11 cellular contexts compared by ENCODE assay signal in the genomic region with DNA sequence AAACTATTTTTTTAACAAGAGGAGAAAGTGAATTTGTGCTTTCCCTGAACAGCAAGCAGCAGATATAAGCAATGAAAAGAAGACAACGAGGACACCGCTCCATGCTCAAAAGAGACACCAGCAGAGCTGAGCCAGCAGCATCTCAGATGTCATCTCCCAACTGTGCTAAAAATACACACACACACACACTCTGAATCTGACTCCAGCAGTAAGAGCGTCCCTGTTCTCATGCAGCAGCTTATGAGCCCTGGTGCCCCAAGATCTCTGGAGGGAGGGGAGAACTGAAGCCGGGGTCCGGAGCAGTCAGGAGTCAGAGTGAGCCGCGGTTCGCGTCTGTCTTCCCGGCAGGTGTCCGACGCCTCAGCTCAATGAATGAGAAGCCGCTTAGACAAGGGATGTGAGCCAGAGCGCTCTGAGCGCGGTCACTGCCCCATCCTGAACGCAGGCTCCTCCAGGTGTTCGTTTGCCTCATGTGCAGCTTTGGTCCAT. TPM values are rescaled to one million over a fixed set of nuclear protein-coding genes. Genes with fewer than 3 reads are reported as not detected.
DNase-seq lines count a peak whose midpoint lies in the region; ATAC-seq, FAIRE-seq and TF ChIP-seq lines count a peak whose summit lies in the region.
"Had no signal": no experiment of that assay in that cellular context is flagged by ENCODE, and none has a peak within 500 bp of the region (broad histone marks: within the 10 kb centered on the region; RNA-seq: fewer than 3 reads in every experiment).

No MANE protein-coding gene starts in this region.

- H3K36me3 ChIP-seq in HepG2 (replicated peaks in 1 of 2; ENCODE audit: control insufficient read depth in 1 of 2, insufficient read depth in 2 of 2, low read length in 2 of 2) (no peaks in the 10 kb centered on the region), left lung (peaks cover 0 to 3% of the 10 kb centered on the region in 2 donors), osteoblast (ENCODE audit: insufficient read depth, low read length) (no peaks in the 10 kb centered on the region)
- H3K36me3 ChIP-seq: breast epithelium had no signal

- no peak overlapping the region for H3K27ac ChIP-seq in HepG2 (ENCODE audit: extremely low read length, insufficient read depth, low read length)
- H3K27ac ChIP-seq in left lung: no peak overlapping the region
- H3K27ac ChIP-seq in osteoblast (ENCODE audit: low read depth, low read length): no peak overlapping the region

- H3K9ac ChIP-seq in HepG2 (ENCODE audit: insufficient read depth, low read depth, low read length): no peak overlapping the region

- no peak overlapping the region for H2AFZ ChIP-seq in HepG2 (ENCODE audit: low read length)
- H2AFZ ChIP-seq in osteoblast (ENCODE audit: low read length): no peak overlapping the region

- TF ChIP-seq CTCF in astrocyte of the spinal cord (IDR thresholded peaks at IDR 0.05; ENCODE audit: low read depth, low read length) (no peak), HepG2 (CRISPR knock-in tag; IDR thresholded peaks at IDR 0.05) (no peak), left lung (IDR thresholded peaks at IDR 0.05) (no peak), osteoblast (IDR thresholded peaks at IDR 0.05; ENCODE audit: extremely low read depth, low read depth, low read length) (no peak)

- in situ Hi-C loops in astrocyte of the spinal cord (cut with HindIII; ENCODE audit: low sequenced_read_pairs): no loop called here
- in situ Hi-C loops in HepG2 (cut with HindIII; ENCODE audit: extremely low pct_ligation_motif_present, low pct_unique_long_range_greater_than_20kb): no loop called here

- ATAC-seq in Right ventricle myocardium inferior (no peak), HepG2 (peak; percentile 79), left lung (no peak), GM18873 (IDR thresholded peaks at IDR 0.05; ENCODE audit: low FRiP score, unreplicated experiment) (no peak)
- ATAC-seq in activated CD4-positive, CD25-positive, alpha-beta regulatory T cell treated with anti-CD3 and anti-CD28 coated beads, Interleukin-2, amount 50 U/mL, for 24 hours: no peak

- H3K4me2 ChIP-seq in HepG2 (ENCODE audit: low read depth, low read length): no peak overlapping the region
- no peak overlapping the region for H3K4me2 ChIP-seq in osteoblast (ENCODE audit: insufficient read depth, low read length)
- H3K4me2 ChIP-seq: smooth muscle cell had no signal

- TF ChIP-seq EP300 in HepG2 (IDR thresholded peaks at IDR 0.05; ENCODE audit: low read depth in 2 of 2, low read length in 2 of 2) (no peak), HepG2 (CRISPR knock-in tag; IDR thresholded peaks at IDR 0.05; ENCODE audit: borderline replicate concordance) (no peak)

- no peaks in the 10 kb centered on the region for H3K9me3 ChIP-seq in HepG2 (ENCODE audit: low read length)
- no peaks in the 10 kb centered on the region for H3K9me3 ChIP-seq in left lung
- no peaks in the 10 kb centered on the region for H3K9me3 ChIP-seq in osteoblast (ENCODE audit: low read depth, low read length)
- H3K9me3 ChIP-seq: breast epithelium had no signal

- peak; percentile 76 for FAIRE-seq in HepG2 (lab: Jason Lieb, UNC)

- H3K79me2 ChIP-seq in HepG2 (ENCODE audit: insufficient read depth, low read length) (no peaks in the 10 kb centered on the region), osteoblast (ENCODE audit: insufficient read depth, low read length) (peaks cover 37% of the 10 kb centered on the region)

- intact Hi-C loops in Right ventricle myocardium inferior (cut with DNase I): no loop called here
- intact Hi-C loops in cardiac septum (cut with DNase I): no loop called here
- intact Hi-C loops in HepG2 (cut with micrococcal nuclease; ENCODE audit: unreplicated experiment): no loop called here
- intact Hi-C loops in left lung (cut with DNase I): no loop called here

- H3K4me3 ChIP-seq in astrocyte of the spinal cord (ENCODE audit: low read depth, low read length): no peak overlapping the region
- no peak overlapping the region for H3K4me3 ChIP-seq in HepG2 (replicated peaks in 1 of 3; ENCODE audit: insufficient read depth in 1 of 3, low read depth in 2 of 3, low read length in 3 of 3)
- H3K4me3 ChIP-seq in left lung: no peak overlapping the region
- H3K4me3 ChIP-seq in osteoblast (ENCODE audit: insufficient read depth, low read length): no peak overlapping the region
- H3K4me3 ChIP-seq: breast epithelium, smooth muscle cell had no signal

- 88% methylated on average over 17 of the region's 18 CpGs for WGBS in HepG2 (ENCODE audit: low lambda C conversion rate)

- no peaks in the 10 kb centered on the region for H4K20me1 ChIP-seq in HepG2 (ENCODE audit: insufficient read depth, low read length)
- no peaks in the 10 kb centered on the region for H4K20me1 ChIP-seq in osteoblast (ENCODE audit: insufficient read depth, low read length)

- TF ChIP-seq POLR2A in HepG2 (IDR thresholded peaks at IDR 0.05; ENCODE audit: insufficient read depth in 1 of 2, low read depth in 2 of 2, low read length in 2 of 2): no peak

- no TSS peak for BruUV-seq in HepG2 (replicated peaks; lab: Mats Ljungman, UMichigan)

- H3K27me3 ChIP-seq in HepG2 (ENCODE audit: control insufficient read depth in 1 of 2, insufficient read depth in 2 of 2, low read length in 2 of 2): no peaks in the 10 kb centered on the region
- H3K27me3 ChIP-seq in left lung: no peaks in the 10 kb centered on the region
- no peaks in the 10 kb centered on the region for H3K27me3 ChIP-seq in osteoblast (ENCODE audit: insufficient read depth, low read length)
- H3K27me3 ChIP-seq: breast epithelium had no signal

- DNase-seq in Right ventricle myocardium inferior (ENCODE audit: missing footprints) (peak; percentile 71), cardiac septum (ENCODE audit: low spot score) (no peak), astrocyte of the spinal cord (ENCODE audit: low read depth, low spot score) (peak; percentile 45), HepG2 (ENCODE audit: low spot score) (no peak), left lung (no peak), osteoblast (ENCODE audit: insufficient read length, low spot score, missing footprints) (no peak)
- DNase-seq: activated CD8-positive, alpha-beta memory T cell treated with anti-CD3 and anti-CD28 coated beads, Interleukin-2, amount 50 U/mL, for 48 hours had no signal

- peaks cover 38% of the 10 kb centered on the region for H3K4me1 ChIP-seq in HepG2 (ENCODE audit: insufficient read depth, low read length)
- H3K4me1 ChIP-seq in left lung: peaks cover 5 to 28% of the 10 kb centered on the region in 2 donors
- H3K4me1 ChIP-seq in osteoblast (ENCODE audit: insufficient read depth, low read length): peaks cover 41% of the 10 kb centered on the region

- CTCF ChIA-PET in HepG2 (lab: Yijun Ruan, JAX; ENCODE audit: low intra/inter-chr PET ratio, low total read pairs): no interaction called here

- POLR2A ChIA-PET in HepG2 (lab: Yijun Ruan, JAX): no interaction called here

- TF ChIP-seq RAD21 in HepG2 (CRISPR knock-in tag; IDR thresholded peaks at IDR 0.05): no peak

RNA-seq across cellular contexts. Expression of a gene that starts 49.2 kb away (rescaled TPM):
- 327 TPM for total RNA-seq in Right ventricle myocardium inferior
- total RNA-seq in cardiac septum: 518 TPM
- total RNA-seq in HepG2 (2016; rRNA removed; fragmentation: Illumina TruSeq; extraction: Trizol): 4.8 and 12.1 TPM in 2 replicates
- total RNA-seq in HepG2 (2016; cell fraction: cytosol; rRNA removed; fragmentation: Illumina TruSeq; extraction: Trizol; ENCODE audit: low read depth): 0.97 and 1.0 TPM in 2 replicates
- total RNA-seq in HepG2 (2016; cell fraction: insoluble cytoplasmic fraction; rRNA removed; fragmentation: Illumina TruSeq; extraction: Trizol): 3.3 and 10.0 TPM in 2 replicates
- 1.7 and 3.2 TPM in 2 replicates for total RNA-seq in HepG2 (2016; cell fraction: membrane; rRNA removed; fragmentation: Illumina TruSeq; extraction: Trizol)
- 20.3 and 24.1 TPM in 2 replicates for total RNA-seq in HepG2 (2016; cell fraction: nucleus; rRNA removed; fragmentation: Illumina TruSeq; extraction: Trizol)
- polyA plus RNA-seq in HepG2 (2011; rRNA removed): 3.8 and 3.9 TPM in 2 replicates
- polyA plus RNA-seq in HepG2 (2011; cell fraction: cytosol; rRNA removed): 2.1 and 2.3 TPM in 2 replicates
- 14.8 and 16.4 TPM in 2 replicates for polyA plus RNA-seq in HepG2 (2011; cell fraction: nucleus; rRNA removed)
- polyA plus RNA-seq in HepG2 (2012): 4.0 and 4.8 TPM in 2 replicates
- 0.19 and 0.84 TPM in 2 replicates for polyA plus RNA-seq in HepG2 (2016; cell fraction: cytosol; fragmentation: Illumina TruSeq; extraction: Trizol; ENCODE audit: low read depth)
- polyA plus RNA-seq in HepG2 (2016; cell fraction: insoluble cytoplasmic fraction; fragmentation: Illumina TruSeq; extraction: Trizol; ENCODE audit: low read depth): 2.5 and 3.2 TPM in 2 replicates
- polyA plus RNA-seq in HepG2 (2016; cell fraction: membrane; fragmentation: Illumina TruSeq; extraction: Trizol; ENCODE audit: low read depth): 0.45 and 0.66 TPM in 2 replicates
- polyA plus RNA-seq in HepG2 (2016; cell fraction: nucleus; fragmentation: Illumina TruSeq; extraction: Trizol; ENCODE audit: insufficient read depth, low read depth): 13.7 TPM in 2 replicates
- polyA minus RNA-seq in HepG2 (2011; rRNA and poly(A)+ RNA removed; ENCODE audit: low replicate concordance): 7.7 and 11.4 TPM in 2 replicates
- polyA minus RNA-seq in HepG2 (2011; cell fraction: cytosol; rRNA and poly(A)+ RNA removed): 4.8 and 7.2 TPM in 2 replicates
- 30.3 and 30.4 TPM in 2 replicates for polyA minus RNA-seq in HepG2 (2011; cell fraction: nucleus; rRNA and poly(A)+ RNA removed)
- total RNA-seq in left lung: 100 to 1,000 TPM in 1 of 2 donors, 10 to 100 TPM in 1; 73.7 to 103 TPM
- total RNA-seq in osteoblast: 36.9 and 122 TPM in 2 replicates

Comparison
In these comparisons a context has a peak if more than half of its experiments do, and no peak if none do; other contexts are left out.
1. DNase-seq: peak in Right ventricle myocardium inferior (single experiment) and astrocyte of the spinal cord (single experiment); none in cardiac septum (single experiment), HepG2 (single experiment), left lung (0 of 2) and osteoblast (single experiment).